In the genomic region with DNA sequence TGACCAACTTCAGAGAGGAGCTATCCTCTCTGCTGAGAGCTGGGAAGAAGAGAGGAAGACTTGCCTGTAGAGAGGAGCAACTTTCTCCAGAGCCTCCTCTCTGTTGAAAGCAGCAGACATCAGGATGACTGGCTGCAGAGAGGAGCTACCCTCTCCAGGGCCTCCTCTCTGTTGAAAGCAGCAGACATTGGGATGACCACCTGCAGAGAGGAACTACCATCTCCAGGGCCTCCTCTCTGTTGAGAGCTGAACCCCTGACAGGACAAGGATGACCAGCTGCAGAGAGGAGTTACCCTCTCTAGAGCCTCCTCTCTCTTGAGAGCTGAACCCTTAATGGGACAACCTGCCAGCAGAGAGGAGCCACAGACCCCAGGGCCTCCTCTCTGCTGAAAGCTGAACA, we compare ENCODE assay signal across 29 cellular contexts.
DNase-seq lines count a peak whose midpoint lies in the region; ATAC-seq, FAIRE-seq and TF ChIP-seq lines count a peak whose summit lies in the region.
"Had no signal": no experiment of that assay in that cellular context is flagged by ENCODE, and none has a peak within 500 bp of the region (broad histone marks: within the 10 kb centered on the region; RNA-seq: fewer than 3 reads in every experiment).

No MANE protein-coding gene starts in this region.

- no peak overlapping the region for H3K27ac Mint-ChIP-seq in natural killer cell treated with Interleukin-12 subunit alpha and Interleukin-12 subunit beta and Interleukin-15 and Interleukin-18, amount 100 ng/mL, for 72 hours
- H3K27ac Mint-ChIP-seq in natural killer cell (no peak overlapping the region), osteocyte (ENCODE audit: unreplicated experiment) (no peak overlapping the region), mesothelial cell of epicardium (no peak overlapping the region), glutamatergic neuron (ENCODE audit: unreplicated experiment) (no peak overlapping the region)
- H3K27ac Mint-ChIP-seq in activated CD8-positive, alpha-beta memory T cell treated with anti-CD3 and anti-CD28 coated beads, Interleukin-2, amount 10 ng/mL, durations not matched to agents 7 days and 5 days = no peak overlapping the region
- H3K27ac Mint-ChIP-seq: CD14-positive monocyte; CD4-positive, alpha-beta memory T cell; CD4-positive, CD25-positive, alpha-beta regulatory T cell; CD8-positive, alpha-beta memory T cell had no signal

- H3K27me3 ChIP-seq in K562 (ENCODE audit: control insufficient read depth in 2 of 2, insufficient read depth in 2 of 2, low read length in 2 of 2) (no peaks in the 10 kb centered on the region), vagina (no peaks in the 10 kb centered on the region)
- H3K27me3 ChIP-seq: BE2C, BLaER1 had no signal

- H3K36me3 Mint-ChIP-seq in natural killer cell treated with Interleukin-12 subunit alpha and Interleukin-12 subunit beta and Interleukin-15 and Interleukin-18, amount 100 ng/mL, for 72 hours = no peaks in the 10 kb centered on the region
- no peaks in the 10 kb centered on the region for H3K36me3 Mint-ChIP-seq in natural killer cell
- no peaks in the 10 kb centered on the region for H3K36me3 Mint-ChIP-seq in osteocyte (ENCODE audit: unreplicated experiment)
- H3K36me3 Mint-ChIP-seq in activated CD8-positive, alpha-beta memory T cell treated with anti-CD3 and anti-CD28 coated beads, Interleukin-2, amount 10 ng/mL, durations not matched to agents 7 days and 5 days = no peaks in the 10 kb centered on the region
- no peaks in the 10 kb centered on the region for H3K36me3 Mint-ChIP-seq in mesothelial cell of epicardium
- peaks cover 17% of the 10 kb centered on the region for H3K36me3 Mint-ChIP-seq in glutamatergic neuron (ENCODE audit: unreplicated experiment)
- H3K36me3 Mint-ChIP-seq: CD14-positive monocyte; CD4-positive, alpha-beta memory T cell; CD4-positive, CD25-positive, alpha-beta regulatory T cell; CD8-positive, alpha-beta memory T cell had no signal

- intact Hi-C loops in natural killer cell (cut with micrococcal nuclease) = no loop called here
- intact Hi-C loops in K562 (cut with micrococcal nuclease) = no loop called here
- intact Hi-C loops in vagina (cut with DNase I) = no loop called here

- TF ChIP-seq CTCF in natural killer cell (IDR thresholded peaks at IDR 0.05) = no peak
- no peak for TF ChIP-seq CTCF in K562 (IDR thresholded peaks at IDR 0.05 in 2 of 3, conservative IDR thresholded peaks at IDR 0.05 in 1 of 3; ENCODE audit: insufficient read depth in 2 of 3, low read depth in 1 of 3, low read length in 3 of 3)
- TF ChIP-seq CTCF in osteocyte (IDR thresholded peaks at IDR 0.05) = no peak
- no peak for TF ChIP-seq CTCF in vagina (IDR thresholded peaks at IDR 0.05)
- TF ChIP-seq CTCF in mesothelial cell of epicardium (IDR thresholded peaks at IDR 0.05; ENCODE audit: unreplicated experiment) = no peak
- TF ChIP-seq CTCF in glutamatergic neuron (IDR thresholded peaks at IDR 0.05; ENCODE audit: partially characterized antibody, unreplicated experiment) = no peak

- H3K9me3 Mint-ChIP-seq in natural killer cell treated with Interleukin-12 subunit alpha and Interleukin-12 subunit beta and Interleukin-15 and Interleukin-18, amount 100 ng/mL, for 72 hours = peaks cover 2% of the 10 kb centered on the region
- H3K9me3 Mint-ChIP-seq in natural killer cell (no peaks in the 10 kb centered on the region), osteocyte (ENCODE audit: unreplicated experiment) (no peaks in the 10 kb centered on the region), mesothelial cell of epicardium (peaks cover 17% of the 10 kb centered on the region), glutamatergic neuron (ENCODE audit: unreplicated experiment) (peaks cover 8% of the 10 kb centered on the region)
- H3K9me3 Mint-ChIP-seq in activated CD8-positive, alpha-beta memory T cell treated with anti-CD3 and anti-CD28 coated beads, Interleukin-2, amount 10 ng/mL, durations not matched to agents 7 days and 5 days (ENCODE audit: low read depth) = peaks cover 4% of the 10 kb centered on the region

- no peaks in the 10 kb centered on the region for H3K9me1 ChIP-seq in K562 (ENCODE audit: control insufficient read depth, insufficient read depth, low read length)

- no peak overlapping the region for H3K4me2 ChIP-seq in K562 (ENCODE audit: insufficient read depth, low read length)
- H3K4me2 ChIP-seq: BLaER1 had no signal

- H3K36me3 ChIP-seq in K562 (ENCODE audit: control insufficient read depth, insufficient read depth, low read length) = no peaks in the 10 kb centered on the region
- no peaks in the 10 kb centered on the region for H3K36me3 ChIP-seq in vagina
- H3K36me3 ChIP-seq: BE2C, BLaER1 had no signal

- no peaks in the 10 kb centered on the region for H4K20me1 ChIP-seq in K562 (replicated peaks; ENCODE audit: control insufficient read depth, insufficient read depth, low read length)
- H4K20me1 ChIP-seq: BLaER1 had no signal

- DNase-seq in natural killer cell treated with Interleukin-12 subunit alpha and Interleukin-12 subunit beta and Interleukin-15 and Interleukin-18, amount 100 ng/mL, for 72 hours (ENCODE audit: low spot score) = no peak
- no peak for DNase-seq in natural killer cell
- DNase-seq in K562 (ENCODE audit: extremely low read depth in 1 of 4, low spot score in 3 of 4) = no peak
- DNase-seq in osteocyte (ENCODE audit: extremely low spot score, unreplicated experiment) = peak; percentile 34
- DNase-seq in vagina (ENCODE audit: extremely low spot score in 2 of 2) = peak; percentile 71 to 79
- no peak for DNase-seq in activated CD8-positive, alpha-beta memory T cell treated with anti-CD3 and anti-CD28 coated beads, Interleukin-2, amount 10 ng/mL, durations not matched to agents 7 days and 5 days
- DNase-seq in mesothelial cell of epicardium (ENCODE audit: low spot score in 2 of 2, unreplicated experiment in 2 of 2) = no peak
- no peak for DNase-seq in glutamatergic neuron
- DNase-seq: 8988T; ACHN; BE2C; C1 segment of cervical spinal cord; CD4-positive, alpha-beta memory T cell; CD4-positive, CD25-positive, alpha-beta regulatory T cell; CD8-positive, alpha-beta memory T cell; COR-L47; DMS 273 treated with DMSO at 0.1 percent for 48 hours; DMS153; DMS79; DND-41; EL; GDM1 had no signal

- H3K27ac ChIP-seq in K562 (ENCODE audit: extremely low read depth, low read depth, low read length) (no peak overlapping the region), vagina (no peak overlapping the region)
- H3K27ac ChIP-seq: BLaER1 had no signal

- no peak overlapping the region for H3K9ac ChIP-seq in K562 (ENCODE audit: insufficient read depth in 1 of 2, low read depth in 2 of 2, low read length in 2 of 2)
- H3K9ac ChIP-seq: BLaER1 had no signal

- BruUV-seq in K562 (replicated peaks; lab: Mats Ljungman, UMichigan) = no TSS peak

- no peak for TF ChIP-seq RAD21 in K562 (CRISPR knock-in tag; conservative IDR thresholded peaks at IDR 0.05 in 1 of 2, IDR thresholded peaks at IDR 0.05 in 1 of 2)

- H3K4me3 Mint-ChIP-seq in natural killer cell treated with Interleukin-12 subunit alpha and Interleukin-12 subunit beta and Interleukin-15 and Interleukin-18, amount 100 ng/mL, for 72 hours = no peak overlapping the region
- H3K4me3 Mint-ChIP-seq in natural killer cell (no peak overlapping the region), osteocyte (ENCODE audit: unreplicated experiment) (no peak overlapping the region), mesothelial cell of epicardium (no peak overlapping the region), glutamatergic neuron (ENCODE audit: unreplicated experiment) (no peak overlapping the region)
- H3K4me3 Mint-ChIP-seq in activated CD8-positive, alpha-beta memory T cell treated with anti-CD3 and anti-CD28 coated beads, Interleukin-2, amount 10 ng/mL, durations not matched to agents 7 days and 5 days = no peak overlapping the region
- H3K4me3 Mint-ChIP-seq: CD14-positive monocyte; CD4-positive, alpha-beta memory T cell; CD4-positive, CD25-positive, alpha-beta regulatory T cell; CD8-positive, alpha-beta memory T cell had no signal

- in situ Hi-C loops in K562 (cut with MboI) = no loop called here

- no peak for TF ChIP-seq POLR2A in K562 (conservative IDR thresholded peaks at IDR 0.05)
- no peak for TF ChIP-seq POLR2A in vagina (IDR thresholded peaks at IDR 0.05)

- H3K4me3 ChIP-seq in K562 = no peak overlapping the region
- no peak overlapping the region for H3K4me3 ChIP-seq in vagina
- H3K4me3 ChIP-seq: BLaER1, GM12878 had no signal

- no peaks in the 10 kb centered on the region for H3K9me3 ChIP-seq in K562 (replicated peaks; ENCODE audit: control insufficient read depth, insufficient read depth, low read depth, low read length)
- H3K9me3 ChIP-seq in vagina = no peaks in the 10 kb centered on the region
- H3K9me3 ChIP-seq: BE2C had no signal

- no peaks in the 10 kb centered on the region for H3K79me2 ChIP-seq in K562 (ENCODE audit: control insufficient read depth, insufficient read depth, low read length)

- peaks cover 24 to 67% of the 10 kb centered on the region in 2 donors for H3K27me3 Mint-ChIP-seq in natural killer cell treated with Interleukin-12 subunit alpha and Interleukin-12 subunit beta and Interleukin-15 and Interleukin-18, amount 100 ng/mL, for 72 hours
- H3K27me3 Mint-ChIP-seq in natural killer cell (ENCODE audit: low read depth in 2 of 2) (peaks cover 28 to 32% of the 10 kb centered on the region in 2 donors), osteocyte (ENCODE audit: unreplicated experiment) (no peaks in the 10 kb centered on the region), mesothelial cell of epicardium (ENCODE audit: low read depth) (peaks cover 22% of the 10 kb centered on the region), glutamatergic neuron (ENCODE audit: unreplicated experiment) (peaks cover 5% of the 10 kb centered on the region)
- H3K27me3 Mint-ChIP-seq in activated CD8-positive, alpha-beta memory T cell treated with anti-CD3 and anti-CD28 coated beads, Interleukin-2, amount 10 ng/mL, durations not matched to agents 7 days and 5 days = peaks cover 10% of the 10 kb centered on the region

- TF ChIP-seq EP300 in K562 (IDR thresholded peaks at IDR 0.05; ENCODE audit: low read length) = no peak

- POLR2A ChIA-PET in K562 (lab: Yijun Ruan, JAX) = interaction anchor here (0.6 kb wide), 2 partner anchors 19 to 874 kb away, joined by 3 read pairs; no protein-coding TSS in a partner anchor

- no peaks in the 10 kb centered on the region for H3K4me1 Mint-ChIP-seq in natural killer cell treated with Interleukin-12 subunit alpha and Interleukin-12 subunit beta and Interleukin-15 and Interleukin-18, amount 100 ng/mL, for 72 hours (ENCODE audit: low read depth in 2 of 2)
- H3K4me1 Mint-ChIP-seq in natural killer cell = no peaks in the 10 kb centered on the region
- H3K4me1 Mint-ChIP-seq in osteocyte (ENCODE audit: unreplicated experiment) = no peaks in the 10 kb centered on the region
- H3K4me1 Mint-ChIP-seq in activated CD8-positive, alpha-beta memory T cell treated with anti-CD3 and anti-CD28 coated beads, Interleukin-2, amount 10 ng/mL, durations not matched to agents 7 days and 5 days = no peaks in the 10 kb centered on the region
- no peaks in the 10 kb centered on the region for H3K4me1 Mint-ChIP-seq in mesothelial cell of epicardium
- H3K4me1 Mint-ChIP-seq in glutamatergic neuron (ENCODE audit: low read depth, unreplicated experiment) = no peaks in the 10 kb centered on the region
- H3K4me1 Mint-ChIP-seq: CD14-positive monocyte; CD4-positive, alpha-beta memory T cell; CD4-positive, CD25-positive, alpha-beta regulatory T cell; CD8-positive, alpha-beta memory T cell had no signal

- no peaks in the 10 kb centered on the region for H3K4me1 ChIP-seq in K562 (replicated peaks in 1 of 2; ENCODE audit: control insufficient read depth in 2 of 2, insufficient read depth in 2 of 2, low read length in 2 of 2)
- H3K4me1 ChIP-seq in vagina = no peaks in the 10 kb centered on the region
- H3K4me1 ChIP-seq: BE2C, BLaER1 had no signal

- FAIRE-seq in K562 (lab: Jason Lieb, UNC) = no peak
- FAIRE-seq: A204.1, GM12878, GM12892, GM18507, GM19239 had no signal

- peak; percentile 31 to 40 for ATAC-seq in natural killer cell treated with Interleukin-12 subunit alpha and Interleukin-12 subunit beta and Interleukin-15 and Interleukin-18, amount 100 ng/mL, for 72 hours
- ATAC-seq in natural killer cell (no peak), K562 (no peak)
- no peak for ATAC-seq in activated CD8-positive, alpha-beta memory T cell treated with anti-CD3 and anti-CD28 coated beads, Interleukin-2, amount 10 ng/mL, durations not matched to agents 7 days and 5 days
- ATAC-seq: GM12878 had no signal

- CTCF ChIA-PET in K562 (lab: Yijun Ruan, JAX; ENCODE audit: low intra/inter-chr PET ratio) = no interaction called here
- CTCF ChIA-PET in activated CD8-positive, alpha-beta memory T cell treated with anti-CD3 and anti-CD28 coated beads, Interleukin-2, amount 10 ng/mL, durations not matched to agents 7 days and 5 days (lab: Charles Lee) = no interaction called here

- H2AFZ ChIP-seq in K562 (ENCODE audit: low read depth, low read length) = no peak overlapping the region

Comparison
In these comparisons a context has a peak if more than half of its experiments do, and no peak if none do; other contexts are left out.
1. ATAC-seq: peak in natural killer cell treated with Interleukin-12 subunit alpha and Interleukin-12 subunit beta and Interleukin-15 and Interleukin-18, amount 100 ng/mL, for 72 hours (2 of 2); none in natural killer cell (0 of 3), K562 (single experiment) and activated CD8-positive, alpha-beta memory T cell treated with anti-CD3 and anti-CD28 coated beads, Interleukin-2, amount 10 ng/mL, durations not matched to agents 7 days and 5 days (single experiment).
2. DNase-seq: peak in osteocyte (single experiment) and vagina (2 of 2); none in natural killer cell treated with Interleukin-12 subunit alpha and Interleukin-12 subunit beta and Interleukin-15 and Interleukin-18, amount 100 ng/mL, for 72 hours (single experiment), natural killer cell (single experiment), K562 (0 of 4), activated CD8-positive, alpha-beta memory T cell treated with anti-CD3 and anti-CD28 coated beads, Interleukin-2, amount 10 ng/mL, durations not matched to agents 7 days and 5 days (single experiment), mesothelial cell of epicardium (0 of 2) and glutamatergic neuron (single experiment).